In the genomic region with DNA sequence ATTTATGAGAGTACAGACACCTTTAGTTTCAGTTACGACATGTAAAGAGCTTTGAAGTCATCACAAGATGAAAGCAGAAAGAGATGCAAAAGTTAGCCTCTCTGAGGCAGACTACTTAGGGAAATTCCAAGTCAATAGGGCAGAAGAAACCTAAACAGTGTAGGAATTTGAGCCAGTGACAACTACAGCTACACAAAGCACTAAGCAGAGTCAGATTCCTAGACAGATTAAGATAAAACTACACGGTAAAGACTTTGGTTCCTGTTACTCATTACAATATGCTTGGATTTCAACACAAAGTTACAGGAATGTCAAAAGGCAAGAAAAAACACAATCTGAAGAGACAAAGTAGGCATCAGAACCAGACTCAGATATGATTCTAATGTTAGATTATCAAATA, we compare ENCODE assay signal across 21 cellular contexts.
DNase-seq lines count a peak whose midpoint lies in the region; ATAC-seq, FAIRE-seq and TF ChIP-seq lines count a peak whose summit lies in the region.
"Had no signal": no experiment of that assay in that cellular context is flagged by ENCODE, and none has a peak within 500 bp of the region (broad histone marks: within the 10 kb centered on the region; RNA-seq: fewer than 3 reads in every experiment).

No MANE protein-coding gene starts in this region.

- TF ChIP-seq RAD21 in GM12878 (IDR thresholded peaks at IDR 0.05; ENCODE audit: insufficient read depth, low read depth, low read length), result no peak

- no peak for TF ChIP-seq POLR2A in GM12878 (IDR thresholded peaks at IDR 0.05; ENCODE audit: low read depth, low read length)

- no peaks in the 10 kb centered on the region for H3K79me2 ChIP-seq in GM12878 (ENCODE audit: control insufficient read depth, insufficient read depth, low read length)
- H3K79me2 ChIP-seq in MM.1S (ENCODE audit: low read length), result no peaks in the 10 kb centered on the region

- H3K4me1 ChIP-seq in GM12878 (ENCODE audit: control insufficient read depth, insufficient read depth, low read length) (no peaks in the 10 kb centered on the region), MM.1S (ENCODE audit: low read length) (no peaks in the 10 kb centered on the region)

- H3K36me3 ChIP-seq in GM12878 (ENCODE audit: control insufficient read depth in 2 of 2, insufficient read depth in 2 of 2, low read length in 1 of 2), result no peaks in the 10 kb centered on the region
- H3K36me3 ChIP-seq in MM.1S (replicated peaks; ENCODE audit: insufficient read depth, low read length), result no peaks in the 10 kb centered on the region

- SMC1A ChIA-PET in GM12878 (lab: Charles Lee; ENCODE audit: uncharacterized antibody, unreplicated experiment), result no interaction called here

- no peak overlapping the region for H3K4me3 ChIP-seq in GM12878
- no peak overlapping the region for H3K4me3 ChIP-seq in MM.1S (ENCODE audit: low read length)

- H2AFZ ChIP-seq in GM12878 (ENCODE audit: control insufficient read depth, low read depth, low read length) (no peak overlapping the region), MM.1S (ENCODE audit: low read length) (no peak overlapping the region)

- RAD21 ChIA-PET in GM12878 (lab: Charles Lee; ENCODE audit: unreplicated experiment), result no interaction called here

- FAIRE-seq in HTR-8/SVneo (lab: Jason Lieb, UNC), result no peak
- no peak for FAIRE-seq in GM12878 (lab: Jason Lieb, UNC)
- no peak for FAIRE-seq in frontal cortex (lab: Jason Lieb, UNC)
- no peak for FAIRE-seq in GM19239 (lab: Jason Lieb, UNC)
- FAIRE-seq: A204.1, D721Med had no signal

- no peak overlapping the region for H3K9ac ChIP-seq in GM12878 (ENCODE audit: control insufficient read depth, insufficient read depth, low read length)
- no peak overlapping the region for H3K9ac ChIP-seq in MM.1S (ENCODE audit: low read length)
- H3K9ac ChIP-seq: SK-N-SH had no signal

- TF ChIP-seq CTCF in GM12878 (IDR thresholded peaks at IDR 0.05 in 2 of 3, conservative IDR thresholded peaks at IDR 0.05 in 1 of 3; ENCODE audit: control insufficient read depth in 2 of 3, extremely low read depth in 1 of 3, insufficient read depth in 1 of 3, low read depth in 3 of 3, low read length in 3 of 3) (no peak), MM.1S (IDR thresholded peaks at IDR 0.05; ENCODE audit: low read length) (no peak)

- H3K27ac ChIP-seq in GM12878 (ENCODE audit: control insufficient read depth, insufficient read depth), result no peak overlapping the region
- no peak overlapping the region for H3K27ac ChIP-seq in MM.1S (ENCODE audit: low read length)

- in situ Hi-C loops in GM12878 (cut with MboI), result no loop called here

- no TSS peak for BruUV-seq in GM12878 (replicated peaks; lab: Mats Ljungman, UMichigan)

- no peaks in the 10 kb centered on the region for H3F3A ChIP-seq in MM.1S (ENCODE audit: insufficient read depth, low read length)

- H3K27me3 ChIP-seq in GM12878 (replicated peaks in 1 of 2; ENCODE audit: control insufficient read depth in 2 of 2, insufficient read depth in 2 of 2, low read length in 1 of 2) (no peaks in the 10 kb centered on the region), MM.1S (replicated peaks; ENCODE audit: insufficient read depth, low read length) (no peaks in the 10 kb centered on the region)

- CTCF ChIA-PET in GM12878 (lab: Yijun Ruan, JAX), result no interaction called here

- intact Hi-C loops in GM12878 (cut with micrococcal nuclease; ENCODE audit: unreplicated experiment), result no loop called here

- POLR2A ChIA-PET in GM12878 (lab: Charles Lee), result no interaction called here

- TF ChIP-seq EP300 in GM12878 (IDR thresholded peaks at IDR 0.05; ENCODE audit: borderline replicate concordance in 1 of 2, control insufficient read depth in 1 of 2, low read depth in 2 of 2, low read length in 2 of 2), result no peak

- no peak for ATAC-seq in GM12878
- ATAC-seq: Panc1 had no signal

- H4K20me1 ChIP-seq in GM12878 (ENCODE audit: control insufficient read depth, insufficient read depth), result no peaks in the 10 kb centered on the region
- no peaks in the 10 kb centered on the region for H4K20me1 ChIP-seq in MM.1S (ENCODE audit: insufficient read depth, low read length)

- peak; percentile 0 for DNase-seq in HTR-8/SVneo (ENCODE audit: insufficient read length, low spot score)
- no peak for DNase-seq in GM12878 (ENCODE audit: low read depth, low spot score)
- DNase-seq in iris pigment epithelial cell (ENCODE audit: low read depth), result peak; percentile 22
- DNase-seq in non-pigmented ciliary epithelial cell (ENCODE audit: low read depth), result peak; percentile 66
- no peak for DNase-seq in MM.1S
- DNase-seq in frontal cortex (ENCODE audit: low spot score in 2 of 2), result no peak
- DNase-seq in GM19239 (ENCODE audit: insufficient read length, low spot score), result no peak
- no peak for DNase-seq in NCI-H2196 (lab: John Stamatoyannopoulos, UW; ENCODE audit: unreplicated experiment)
- DNase-seq: DMS53, EL, GOT3, NCI-H1092 treated with DMSO at 0.1 percent for 48 hours, NCI-H146, NCI-H2029, NCI-H524 treated with DMSO at 0.1 percent for 48 hours, NCI-H82, SIG-M5, SK-N-SH had no signal

- H3K9me3 ChIP-seq in GM12878 (replicated peaks; ENCODE audit: control insufficient read depth, insufficient read depth, low read length), result no peaks in the 10 kb centered on the region
- no peaks in the 10 kb centered on the region for H3K9me3 ChIP-seq in MM.1S (replicated peaks; ENCODE audit: insufficient read depth, low read length)
- H3K9me3 ChIP-seq: SK-N-SH had no signal

- H3K9me2 ChIP-seq in MM.1S (replicated peaks; ENCODE audit: insufficient read depth, low read length), result no peaks in the 10 kb centered on the region
- H3K9me2 ChIP-seq: SK-N-SH had no signal

- H3K4me2 ChIP-seq in GM12878 (ENCODE audit: control insufficient read depth, insufficient read depth) (no peak overlapping the region), MM.1S (ENCODE audit: low read depth, low read length) (no peak overlapping the region)
- H3K4me2 ChIP-seq: SK-N-SH had no signal

- 63% methylated on average over 2 of the region's 2 CpGs for WGBS in GM12878 (ENCODE audit: insufficient coverage, insufficient replicate concordance, low lambda C conversion rate, missing lambda C conversion rate)

TF ChIP-seq in GM12878, 131 proteins besides CTCF, POLR2A, EP300 and RAD21:
- TF ChIP-seq, protein P1, sequence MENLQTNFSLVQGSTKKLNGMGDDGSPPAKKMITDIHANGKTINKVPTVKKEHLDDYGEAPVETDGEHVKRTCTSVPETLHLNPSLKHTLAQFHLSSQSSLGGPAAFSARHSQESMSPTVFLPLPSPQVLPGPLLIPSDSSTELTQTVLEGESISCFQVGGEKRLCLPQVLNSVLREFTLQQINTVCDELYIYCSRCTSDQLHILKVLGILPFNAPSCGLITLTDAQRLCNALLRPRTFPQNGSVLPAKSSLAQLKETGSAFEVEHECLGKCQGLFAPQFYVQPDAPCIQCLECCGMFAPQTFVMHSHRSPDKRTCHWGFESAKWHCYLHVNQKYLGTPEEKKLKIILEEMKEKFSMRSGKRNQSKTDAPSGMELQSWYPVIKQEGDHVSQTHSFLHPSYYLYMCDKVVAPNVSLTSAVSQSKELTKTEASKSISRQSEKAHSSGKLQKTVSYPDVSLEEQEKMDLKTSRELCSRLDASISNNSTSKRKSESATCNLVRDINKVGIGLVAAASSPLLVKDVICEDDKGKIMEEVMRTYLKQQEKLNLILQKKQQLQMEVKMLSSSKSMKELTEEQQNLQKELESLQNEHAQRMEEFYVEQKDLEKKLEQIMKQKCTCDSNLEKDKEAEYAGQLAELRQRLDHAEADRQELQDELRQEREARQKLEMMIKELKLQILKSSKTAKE (IDR thresholded peaks at IDR 0.05; ENCODE audit: low read depth, poor library complexity, severe bottlenecking), result no peak
- TF ChIP-seq PML (IDR thresholded peaks at IDR 0.05; ENCODE audit: low read length), result no peak
- no peak for TF ChIP-seq EGR1 (IDR thresholded peaks at IDR 0.05; ENCODE audit: borderline replicate concordance in 1 of 2, low read depth in 2 of 2, low read length in 2 of 2)
- TF ChIP-seq FOXK2 (IDR thresholded peaks at IDR 0.05), result 0 out of 2 replicates have a peak, but pooled peaks have one; percentile 14
- no peak for TF ChIP-seq BACH1 (IDR thresholded peaks at IDR 0.05; ENCODE audit: borderline replicate concordance)

Comparison
In these comparisons a context has a peak if more than half of its experiments do, and no peak if none do; other contexts are left out.
1. DNase-seq: peak in HTR-8/SVneo (single experiment), iris pigment epithelial cell (single experiment) and non-pigmented ciliary epithelial cell (single experiment); none in GM12878 (single experiment), MM.1S (single experiment), frontal cortex (0 of 2), GM19239 (single experiment) and NCI-H2196 (single experiment).